Comparison of ENCODE assay signal across 8 cellular contexts in genomic region chr1:183633676-183634343, GRCh38. TPM values are rescaled to one million over a fixed set of nuclear protein-coding genes. Genes with fewer than 3 reads are reported as not detected.
DNase-seq lines count a peak whose midpoint lies in the region; ATAC-seq, FAIRE-seq and TF ChIP-seq lines count a peak whose summit lies in the region.

No MANE protein-coding gene starts in this region.

- H3K23ac ChIP-seq in mesenchymal stem cell (ENCODE audit: low read length in 2 of 2): no peak overlapping the region

- no peak overlapping the region for H4K91ac ChIP-seq in mesenchymal stem cell (ENCODE audit: low read length)

- no peaks in the 10 kb centered on the region for H3K27me3 ChIP-seq in mesenchymal stem cell (ENCODE audit: control insufficient read depth in 1 of 2, insufficient read depth in 1 of 2, low read length in 2 of 2)

- H3K14ac ChIP-seq in mesenchymal stem cell (ENCODE audit: low read length in 2 of 2): no peak overlapping the region

- peak; percentile 79 for DNase-seq in activated CD4-positive, alpha-beta T cell treated with anti-CD3 and anti-CD28 coated beads, Interleukin-2, amount 10 ng/mL, durations not matched to agents 24 days and 14 days
- DNase-seq in activated CD4-positive, alpha-beta T cell treated with anti-CD3 and anti-CD28 coated beads, Interleukin-2, amount 50 U/mL, for 1 hour: no peak
- DNase-seq in HTR-8/SVneo (ENCODE audit: insufficient read length, low spot score): peak; percentile 59
- DNase-seq in RWPE1 (ENCODE audit: low spot score): peak; percentile 50
- DNase-seq in choroid plexus epithelial cell (ENCODE audit: low read depth): peak; percentile 96
- peak; percentile 91 for DNase-seq in mesenchymal stem cell
- DNase-seq in type B pancreatic cell (ENCODE audit: extremely low spot score, unreplicated experiment): no peak

- no peak overlapping the region for H2AK5ac ChIP-seq in mesenchymal stem cell (ENCODE audit: low read length, severe bottlenecking)

- H3K4me2 ChIP-seq in mesenchymal stem cell (ENCODE audit: low read length, poor library complexity, severe bottlenecking): peak overlapping the region; percentile 47

- POLR2A ChIA-PET in RWPE1 (lab: Yijun Ruan, JAX; ENCODE audit: low non-redundant PET): no interaction called here

- intact Hi-C loops in activated CD4-positive, alpha-beta T cell treated with anti-CD3 and anti-CD28 coated beads, Interleukin-2, amount 10 ng/mL, durations not matched to agents 24 days and 14 days (cut with micrococcal nuclease): loop anchor here (1.0 to 10.0 kb wide), 5 partner anchors 18 to 1411 kb away; partner anchors contain the start of genes DHX9, EDEM3 and RNF2

- peaks cover 34% of the 10 kb centered on the region for H3K36me3 Mint-ChIP-seq in activated CD4-positive, alpha-beta T cell treated with anti-CD3 and anti-CD28 coated beads, Interleukin-2, amount 10 ng/mL, durations not matched to agents 24 days and 14 days (ENCODE audit: low read depth)
- H3K36me3 Mint-ChIP-seq in type B pancreatic cell: peaks cover 17% of the 10 kb centered on the region

- H3K18ac ChIP-seq in mesenchymal stem cell (ENCODE audit: low read depth in 1 of 2, low read length in 2 of 2): no peak overlapping the region

- H3K79me1 ChIP-seq in mesenchymal stem cell (replicated peaks; ENCODE audit: low read length, poor library complexity, severe bottlenecking): peaks cover 6% of the 10 kb centered on the region

- H2BK5ac ChIP-seq in mesenchymal stem cell (ENCODE audit: low read depth, low read length, poor library complexity, severe bottlenecking): no peak overlapping the region

- TF ChIP-seq CTCF in RWPE1 (conservative IDR thresholded peaks at IDR 0.05; ENCODE audit: low read depth) (peak; percentile 73), choroid plexus epithelial cell (conservative IDR thresholded peaks at IDR 0.05; ENCODE audit: low read depth, low read length) (peak; percentile 51), type B pancreatic cell (conservative IDR thresholded peaks at IDR 0.05) (peak; percentile 79)

- no peak for FAIRE-seq in HTR-8/SVneo (lab: Jason Lieb, UNC)

- H3K9ac ChIP-seq in mesenchymal stem cell (ENCODE audit: low read length): peak overlapping the region; percentile 96

- peaks cover 39% of the 10 kb centered on the region for H3K4me1 Mint-ChIP-seq in activated CD4-positive, alpha-beta T cell treated with anti-CD3 and anti-CD28 coated beads, Interleukin-2, amount 10 ng/mL, durations not matched to agents 24 days and 14 days
- H3K4me1 Mint-ChIP-seq in type B pancreatic cell (ENCODE audit: unreplicated experiment): peaks cover 34% of the 10 kb centered on the region

- ATAC-seq in GM21367 (IDR thresholded peaks at IDR 0.05; ENCODE audit: unreplicated experiment): peak; percentile 58

- H3K27ac Mint-ChIP-seq in activated CD4-positive, alpha-beta T cell treated with anti-CD3 and anti-CD28 coated beads, Interleukin-2, amount 10 ng/mL, durations not matched to agents 24 days and 14 days: peak overlapping the region; percentile 83
- H3K27ac Mint-ChIP-seq in type B pancreatic cell: peak overlapping the region; percentile 82

- H3K9me3 ChIP-seq in mesenchymal stem cell (ENCODE audit: control insufficient read depth, low read length): no peaks in the 10 kb centered on the region

- no peak overlapping the region for H2AFZ ChIP-seq in mesenchymal stem cell (ENCODE audit: low read depth, low read length)

- H3K4me3 ChIP-seq in choroid plexus epithelial cell (ENCODE audit: low read depth, low read length): peak overlapping the region; percentile 76
- peak overlapping the region in 1 of 2 experiments; percentile 88 for H3K4me3 ChIP-seq in mesenchymal stem cell (ENCODE audit: insufficient read depth in 1 of 2, low read depth in 1 of 2, low read length in 2 of 2)

- no peak overlapping the region for H2BK12ac ChIP-seq in mesenchymal stem cell (ENCODE audit: low read length in 2 of 2)

- H2BK120ac ChIP-seq in mesenchymal stem cell (ENCODE audit: low read depth, low read length): no peak overlapping the region

- H4K8ac ChIP-seq in mesenchymal stem cell (ENCODE audit: low read length): no peak overlapping the region

- H3K4ac ChIP-seq in mesenchymal stem cell (ENCODE audit: low read depth in 1 of 2, low read length in 2 of 2): no peak overlapping the region

- no peak overlapping the region for H3K27ac ChIP-seq in RWPE1
- peak overlapping the region; percentile 76 for H3K27ac ChIP-seq in mesenchymal stem cell (ENCODE audit: low read length, poor library complexity, severe bottlenecking)

- no peak overlapping the region for H2BK15ac ChIP-seq in mesenchymal stem cell (ENCODE audit: low read depth, poor library complexity, severe bottlenecking)

- peaks cover 8% of the 10 kb centered on the region for H3K27me3 Mint-ChIP-seq in activated CD4-positive, alpha-beta T cell treated with anti-CD3 and anti-CD28 coated beads, Interleukin-2, amount 10 ng/mL, durations not matched to agents 24 days and 14 days
- peaks cover 19% of the 10 kb centered on the region for H3K27me3 Mint-ChIP-seq in type B pancreatic cell

- H3K36me3 ChIP-seq in mesenchymal stem cell (ENCODE audit: control insufficient read depth in 1 of 2, insufficient read depth in 2 of 2, low read depth in 1 of 2, low read length in 2 of 2): peaks cover 0 to 31% of the 10 kb centered on the region in 2 experiments

- no peaks in the 10 kb centered on the region for H3K9me3 Mint-ChIP-seq in activated CD4-positive, alpha-beta T cell treated with anti-CD3 and anti-CD28 coated beads, Interleukin-2, amount 10 ng/mL, durations not matched to agents 24 days and 14 days
- no peaks in the 10 kb centered on the region for H3K9me3 Mint-ChIP-seq in type B pancreatic cell

- WGBS in mesenchymal stem cell: no CpG with 5 or more reads among the region's 1 CpG

- H3K4me1 ChIP-seq in mesenchymal stem cell (ENCODE audit: control insufficient read depth, insufficient read depth, low read depth, low read length): peaks cover 3% of the 10 kb centered on the region

- H3K4me3 Mint-ChIP-seq in activated CD4-positive, alpha-beta T cell treated with anti-CD3 and anti-CD28 coated beads, Interleukin-2, amount 10 ng/mL, durations not matched to agents 24 days and 14 days: peak overlapping the region; percentile 98
- H3K4me3 Mint-ChIP-seq in type B pancreatic cell: peak overlapping the region; percentile 99

- CTCF ChIA-PET in RWPE1 (lab: Yijun Ruan, JAX): interaction anchor here (0.5 to 1.3 kb wide), 13 partner anchors 22 to 791 kb away, joined by 3 to 8 read pairs (median 4); partner anchors contain the start of gene TSEN15

RNA-seq across cellular contexts. Expression of gene ARPC5, which starts 1.8 kb away (rescaled TPM):
- total RNA-seq in activated CD4-positive, alpha-beta T cell treated with anti-CD3 and anti-CD28 coated beads, Interleukin-2, amount 10 ng/mL, durations not matched to agents 24 days and 14 days: 144 and 149 TPM in 2 replicates
- polyA plus RNA-seq in mesenchymal stem cell (2013, experiment 1 of 2): 136 TPM
- 141 TPM for polyA plus RNA-seq in mesenchymal stem cell (2013, experiment 2 of 2)
- total RNA-seq in type B pancreatic cell (ENCODE audit: low replicate concordance): 83.5 and 94.3 TPM in 2 replicates

RNA-seq across cellular contexts. Expression of gene APOBEC4, which starts 19.3 kb away (rescaled TPM):
- total RNA-seq in activated CD4-positive, alpha-beta T cell treated with anti-CD3 and anti-CD28 coated beads, Interleukin-2, amount 10 ng/mL, durations not matched to agents 24 days and 14 days: not detected in 2 replicates
- polyA plus RNA-seq in mesenchymal stem cell (2013, experiment 1 of 2): not detected
- not detected for polyA plus RNA-seq in mesenchymal stem cell (2013, experiment 2 of 2)
- not detected in 2 replicates for total RNA-seq in type B pancreatic cell (ENCODE audit: low replicate concordance)

RNA-seq across cellular contexts. Expression of gene NCF2, which starts 43.6 kb away (rescaled TPM):
- total RNA-seq in activated CD4-positive, alpha-beta T cell treated with anti-CD3 and anti-CD28 coated beads, Interleukin-2, amount 10 ng/mL, durations not matched to agents 24 days and 14 days: 5.3 and 6.2 TPM in 2 replicates
- polyA plus RNA-seq in mesenchymal stem cell (2013, experiment 1 of 2): 0.08 TPM
- polyA plus RNA-seq in mesenchymal stem cell (2013, experiment 2 of 2): 0.04 TPM
- total RNA-seq in type B pancreatic cell (ENCODE audit: low replicate concordance): 0.68 and 2.2 TPM in 2 replicates

Comparison
In these comparisons a context has a peak if more than half of its experiments do, and no peak if none do; other contexts are left out.
1. DNase-seq: peak in activated CD4-positive, alpha-beta T cell treated with anti-CD3 and anti-CD28 coated beads, Interleukin-2, amount 10 ng/mL, durations not matched to agents 24 days and 14 days (single experiment), HTR-8/SVneo (single experiment), RWPE1 (single experiment), choroid plexus epithelial cell (single experiment) and mesenchymal stem cell (single experiment); none in activated CD4-positive, alpha-beta T cell treated with anti-CD3 and anti-CD28 coated beads, Interleukin-2, amount 50 U/mL, for 1 hour (single experiment) and type B pancreatic cell (single experiment).
2. Peak in every context shown above with its lines, with median percentiles within 50 percentile points of each other: CTCF ChIP-seq.